Comparison of ENCODE assay signal across 8 cellular contexts in genomic region chr16:67720236-67720635, GRCh38. TPM values are rescaled to one million over a fixed set of nuclear protein-coding genes. Genes with fewer than 3 reads are reported as not detected.
DNase-seq lines count a peak whose midpoint lies in the region; ATAC-seq and TF ChIP-seq lines count a peak whose summit lies in the region.

No MANE protein-coding gene starts in this region.

- WGBS in mammary epithelial cell (ENCODE audit: low coverage, missing lambda C conversion rate), result 0% methylated on average over 1 of the region's 1 CpG

- H3K36me3 ChIP-seq in mammary epithelial cell (ENCODE audit: insufficient read depth, low read length), result no peaks in the 10 kb centered on the region

- intact Hi-C loops in mammary epithelial cell (cut with micrococcal nuclease), result no loop called here
- intact Hi-C loops in left colon (cut with DNase I, micrococcal nuclease), result no loop called here

- H3K4me3 ChIP-seq in mammary epithelial cell (replicated peaks in 1 of 3; ENCODE audit: insufficient read depth in 1 of 3, low read depth in 2 of 3, low read length in 3 of 3), result peak overlapping the region in 1 of 3 experiments; percentile 89

- in situ Hi-C loops in mammary epithelial cell (cut with MboI; ENCODE audit: low sequenced_read_pairs in 2 of 2), result no loop called here

- H2AFZ ChIP-seq in mammary epithelial cell (ENCODE audit: low read depth, low read length), result peak overlapping the region; percentile 97

- ATAC-seq in stimulated activated naive CD8-positive, alpha-beta T cell treated with anti-CD3 and anti-CD28 coated beads, Interleukin-15, Interleukin-2, amounts not matched to agents 100 U/mL and 50 U/mL, for 24 hours, result no peak
- no peak for ATAC-seq in GM21619 (IDR thresholded peaks at IDR 0.05; ENCODE audit: unreplicated experiment)
- ATAC-seq in left colon, result no peak

- H3K4me3 Mint-ChIP-seq in stimulated activated naive CD8-positive, alpha-beta T cell treated with anti-CD3 and anti-CD28 coated beads, Interleukin-15, Interleukin-2, amounts not matched to agents 100 ng/mL and 50 ng/mL, for 24 hours, result peak overlapping the region; percentile 93

- no peak overlapping the region for H3K27ac ChIP-seq in mammary epithelial cell (ENCODE audit: insufficient read depth, low read depth, low read length)

- H3K4me1 ChIP-seq in mammary epithelial cell (ENCODE audit: insufficient read depth, low read length), result peaks cover 34% of the 10 kb centered on the region

- H4K20me1 ChIP-seq in mammary epithelial cell (ENCODE audit: insufficient read depth, low read length), result no peaks in the 10 kb centered on the region

- dilution Hi-C loops in mammary epithelial cell (cut with HindIII; ENCODE audit: low sequenced_read_pairs), result no loop called here

- H3K27ac Mint-ChIP-seq in stimulated activated naive CD8-positive, alpha-beta T cell treated with anti-CD3 and anti-CD28 coated beads, Interleukin-15, Interleukin-2, amounts not matched to agents 100 ng/mL and 50 ng/mL, for 24 hours, result peak overlapping the region; percentile 97

- no peak overlapping the region for H3K9ac ChIP-seq in mammary epithelial cell (ENCODE audit: insufficient read depth, low read length)

- H3K36me3 Mint-ChIP-seq in stimulated activated naive CD8-positive, alpha-beta T cell treated with anti-CD3 and anti-CD28 coated beads, Interleukin-15, Interleukin-2, amounts not matched to agents 100 ng/mL and 50 ng/mL, for 24 hours (ENCODE audit: low read depth), result peaks cover 16% of the 10 kb centered on the region

- peak overlapping the region; percentile 91 for H3K4me2 ChIP-seq in mammary epithelial cell (ENCODE audit: insufficient read depth, low read depth, low read length)

- peaks cover 38% of the 10 kb centered on the region for H3K79me2 ChIP-seq in mammary epithelial cell (ENCODE audit: insufficient read depth, low read length)

- CTCF ChIA-PET in mammary epithelial cell (lab: Charles Lee; ENCODE audit: low non-redundant PET), result no interaction called here

- BruUV-seq in mammary epithelial cell (replicated peaks; lab: Mats Ljungman, UMichigan), result no TSS peak

- no peaks in the 10 kb centered on the region for H3K27me3 ChIP-seq in mammary epithelial cell (ENCODE audit: insufficient read depth, low read length)

- H3K27me3 Mint-ChIP-seq in stimulated activated naive CD8-positive, alpha-beta T cell treated with anti-CD3 and anti-CD28 coated beads, Interleukin-15, Interleukin-2, amounts not matched to agents 100 ng/mL and 50 ng/mL, for 24 hours, result no peaks in the 10 kb centered on the region

- no peaks in the 10 kb centered on the region for H3K9me3 Mint-ChIP-seq in stimulated activated naive CD8-positive, alpha-beta T cell treated with anti-CD3 and anti-CD28 coated beads, Interleukin-15, Interleukin-2, amounts not matched to agents 100 ng/mL and 50 ng/mL, for 24 hours

- DNase-seq in stimulated activated naive CD8-positive, alpha-beta T cell treated with anti-CD3 and anti-CD28 coated beads, Interleukin-15, Interleukin-2, amounts not matched to agents 100 U/mL and 50 U/mL, for 24 hours, result no peak
- DNase-seq in mammary epithelial cell, result no peak
- peak; percentile 56 for DNase-seq in myocyte (ENCODE audit: low read depth)
- DNase-seq in dedifferentiated amniotic fluid mesenchymal stem cell (ENCODE audit: extremely low spot score), result no peak
- DNase-seq in left colon, result no peak
- DNase-seq in NCI-H226, result no peak

- H3K9me3 ChIP-seq in mammary epithelial cell (replicated peaks; ENCODE audit: insufficient read depth, low read length), result no peaks in the 10 kb centered on the region

- peaks cover 33% of the 10 kb centered on the region for H3K4me1 Mint-ChIP-seq in stimulated activated naive CD8-positive, alpha-beta T cell treated with anti-CD3 and anti-CD28 coated beads, Interleukin-15, Interleukin-2, amounts not matched to agents 100 ng/mL and 50 ng/mL, for 24 hours (ENCODE audit: low read depth)

- no peak for TF ChIP-seq CTCF in mammary epithelial cell (conservative IDR thresholded peaks at IDR 0.05 in 1 of 2, IDR thresholded peaks at IDR 0.05 in 1 of 2; ENCODE audit: extremely low read depth in 1 of 2, insufficient read depth in 1 of 2, low read depth in 1 of 2, low read length in 2 of 2)

RNA-seq across cellular contexts. Expression of gene GFOD2, which starts 1.1 kb away (rescaled TPM):
- total RNA-seq in mammary epithelial cell (10 to 100 TPM; 16.6 to 17.7 TPM), myocyte (10.5 and 11.2 TPM in 2 replicates), left colon (10 to 100 TPM; 26.8 to 28.7 TPM)
- polyA plus RNA-seq in mammary epithelial cell, result 15.0 TPM
- polyA minus RNA-seq in mammary epithelial cell, result 3.0 TPM
- 13.5 TPM for polyA plus RNA-seq in myocyte (2012)

RNA-seq across cellular contexts. Expression of gene C16orf86, which starts 53.6 kb away (rescaled TPM):
- 1 to 10 TPM in 1 of 2 donors, under 1 TPM in 1; 0.75 to 1.7 TPM for total RNA-seq in mammary epithelial cell
- 0.80 TPM for polyA plus RNA-seq in mammary epithelial cell
- polyA minus RNA-seq in mammary epithelial cell, result 0.62 TPM
- 10.8 and 11.6 TPM in 2 replicates for total RNA-seq in myocyte
- 5.7 TPM for polyA plus RNA-seq in myocyte (2012)
- total RNA-seq in left colon, result 1 to 10 TPM in 1 of 2 donors, under 1 TPM in 1; 0.92 to 1.5 TPM

RNA-seq across cellular contexts. Expression of gene ENKD1, which starts 53.7 kb away (rescaled TPM):
- total RNA-seq in mammary epithelial cell, result 10 to 100 TPM in 1 of 2 donors, 1 to 10 TPM in 1; 6.2 to 13.4 TPM
- polyA plus RNA-seq in mammary epithelial cell, result 9.3 TPM
- 0.98 TPM for polyA minus RNA-seq in mammary epithelial cell
- total RNA-seq in myocyte, result 11.1 and 12.7 TPM in 2 replicates
- polyA plus RNA-seq in myocyte (2012), result 14.1 TPM
- total RNA-seq in left colon, result 1 to 10 TPM; 7.4 to 9.0 TPM

RNA-seq across cellular contexts. Expression of gene PARD6A, which starts 59.5 kb away (rescaled TPM):
- under 1 TPM; 0.40 to 0.67 TPM for total RNA-seq in mammary epithelial cell
- 0.59 TPM for polyA plus RNA-seq in mammary epithelial cell
- polyA minus RNA-seq in mammary epithelial cell, result 4.5 TPM
- 3.4 and 4.1 TPM in 2 replicates for total RNA-seq in myocyte
- 5.0 TPM for polyA plus RNA-seq in myocyte (2012)
- 1 to 10 TPM; 4.1 to 4.4 TPM for total RNA-seq in left colon
